18 cellular contexts compared by ENCODE assay signal in genomic region chr15:95733931-95734330, GRCh38.
DNase-seq lines count a peak whose midpoint lies in the region; ATAC-seq and TF ChIP-seq lines count a peak whose summit lies in the region.
"Had no signal": no experiment of that assay in that cellular context is flagged by ENCODE, and none has a peak within 500 bp of the region (broad histone marks: within the 10 kb centered on the region; RNA-seq: fewer than 3 reads in every experiment).

No MANE protein-coding gene starts in this region.

- H3K27me3 ChIP-seq in BLaER1 (no peaks in the 10 kb centered on the region), gastroesophageal sphincter (peaks cover 4% of the 10 kb centered on the region)
- H3K27me3 ChIP-seq: right lobe of liver, testis had no signal

- H3K4me1 Mint-ChIP-seq in T-helper 1 cell treated with Interleukin-12 subunit alpha and Interleukin-12 subunit beta and Interleukin-4 antibody, amounts not matched to agents 30 μg/mL and 1 μg/mL, for 36 hours (ENCODE audit: low read depth) = peaks cover 17% of the 10 kb centered on the region

- peaks cover 34% of the 10 kb centered on the region for H3K4me1 ChIP-seq in BLaER1
- H3K4me1 ChIP-seq in gastroesophageal sphincter = no peaks in the 10 kb centered on the region
- H3K4me1 ChIP-seq: right lobe of liver, testis had no signal

- H3K4me3 Mint-ChIP-seq in T-helper 1 cell treated with Interleukin-12 subunit alpha and Interleukin-12 subunit beta and Interleukin-4 antibody, amounts not matched to agents 30 μg/mL and 1 μg/mL, for 36 hours = no peak overlapping the region
- H3K4me3 Mint-ChIP-seq: activated B cell treated with CpG ODN at 0.5 μM for 24 hours had no signal

- peak overlapping the region; percentile 70 for H3K27ac Mint-ChIP-seq in T-helper 1 cell treated with Interleukin-12 subunit alpha and Interleukin-12 subunit beta and Interleukin-4 antibody, amounts not matched to agents 30 μg/mL and 1 μg/mL, for 36 hours
- H3K27ac Mint-ChIP-seq: activated B cell treated with CpG ODN at 0.5 μM for 24 hours had no signal

- no peaks in the 10 kb centered on the region for H4K20me1 ChIP-seq in BLaER1

- H3K4me3 ChIP-seq in BLaER1 = peak overlapping the region; percentile 47; the same call in 1 of the 2 replicates
- H3K4me3 ChIP-seq in GM12865 (ENCODE audit: low read depth, low read length) = no peak overlapping the region
- H3K4me3 ChIP-seq in gastroesophageal sphincter = no peak overlapping the region
- H3K4me3 ChIP-seq: right lobe of liver, testis had no signal

- WGBS in gastroesophageal sphincter (ENCODE audit: low coverage in 1 of 2), 2 donors = 75 to 86% methylated on average over 2 of the region's 3 CpGs

- H3K9ac ChIP-seq in BLaER1 = no peak overlapping the region

- TF ChIP-seq CTCF in GM12865 (IDR thresholded peaks at IDR 0.05; ENCODE audit: insufficient read depth, low read depth, low read length, missing control alignments) (no peak), gastroesophageal sphincter (IDR thresholded peaks at IDR 0.05) (no peak)

- no peak for TF ChIP-seq EP300 in gastroesophageal sphincter (IDR thresholded peaks at IDR 0.05)

- no peak for TF ChIP-seq POLR2A in gastroesophageal sphincter (IDR thresholded peaks at IDR 0.05)

- DNase-seq in GM12865 (ENCODE audit: low read depth) = peak; percentile 16
- DNase-seq in kidney tubule cell (ENCODE audit: low spot score) = peak; percentile 42
- no peak for DNase-seq in NCI-H2196 treated with DMSO at 0.1 percent for 48 hours (lab: John Stamatoyannopoulos, UW; ENCODE audit: unreplicated experiment)
- DNase-seq in NCI-H524 (lab: John Stamatoyannopoulos, UW) = no peak
- no peak for DNase-seq in D341Med (ENCODE audit: low spot score)
- DNase-seq: activated B cell treated with CpG ODN at 0.5 μM for 24 hours; amniotic stem cell; HCEC 1CT; mesendoderm; NCI-H1092; NCI-H2171 treated with DMSO at 0.1 percent for 48 hours; right lobe of liver; RPMI8226; stimulated activated CD4-positive, alpha-beta T cell treated with anti-CD3 and anti-CD28 coated beads, Interleukin-1b, Interleukin-23, amount 100 ng/mL, for 48 hours; testis had no signal

- peaks cover 7% of the 10 kb centered on the region for H3K27me3 Mint-ChIP-seq in T-helper 1 cell treated with Interleukin-12 subunit alpha and Interleukin-12 subunit beta and Interleukin-4 antibody, amounts not matched to agents 30 μg/mL and 1 μg/mL, for 36 hours (ENCODE audit: low read depth)
- H3K27me3 Mint-ChIP-seq: activated B cell treated with CpG ODN at 0.5 μM for 24 hours had no signal

- peaks cover 21% of the 10 kb centered on the region for H3K9me3 Mint-ChIP-seq in T-helper 1 cell treated with Interleukin-12 subunit alpha and Interleukin-12 subunit beta and Interleukin-4 antibody, amounts not matched to agents 30 μg/mL and 1 μg/mL, for 36 hours

- H3K27ac ChIP-seq in BLaER1 (peak overlapping the region; percentile 68), gastroesophageal sphincter (no peak overlapping the region)
- H3K27ac ChIP-seq: right lobe of liver, testis had no signal

- H3K36me3 ChIP-seq in BLaER1 = no peaks in the 10 kb centered on the region
- no peaks in the 10 kb centered on the region for H3K36me3 ChIP-seq in gastroesophageal sphincter
- H3K36me3 ChIP-seq: right lobe of liver had no signal

- H3K36me3 Mint-ChIP-seq in T-helper 1 cell treated with Interleukin-12 subunit alpha and Interleukin-12 subunit beta and Interleukin-4 antibody, amounts not matched to agents 30 μg/mL and 1 μg/mL, for 36 hours (ENCODE audit: low read depth) = peaks cover 7% of the 10 kb centered on the region

- ATAC-seq in gastroesophageal sphincter = no peak

- H3K9me3 ChIP-seq in BLaER1 (peaks cover 12% of the 10 kb centered on the region), gastroesophageal sphincter (no peaks in the 10 kb centered on the region)
- H3K9me3 ChIP-seq: right lobe of liver, testis had no signal

- H3K4me2 ChIP-seq in BLaER1 = peak overlapping the region; percentile 91

Comparison
In these comparisons a context has a peak if more than half of its experiments do, and no peak if none do; other contexts are left out.
1. DNase-seq: peak in GM12865 (single experiment) and kidney tubule cell (single experiment); none in NCI-H2196 treated with DMSO at 0.1 percent for 48 hours (single experiment), NCI-H524 (0 of 2) and D341Med (single experiment).